14 cellular contexts compared by ENCODE assay signal in the genomic region with DNA sequence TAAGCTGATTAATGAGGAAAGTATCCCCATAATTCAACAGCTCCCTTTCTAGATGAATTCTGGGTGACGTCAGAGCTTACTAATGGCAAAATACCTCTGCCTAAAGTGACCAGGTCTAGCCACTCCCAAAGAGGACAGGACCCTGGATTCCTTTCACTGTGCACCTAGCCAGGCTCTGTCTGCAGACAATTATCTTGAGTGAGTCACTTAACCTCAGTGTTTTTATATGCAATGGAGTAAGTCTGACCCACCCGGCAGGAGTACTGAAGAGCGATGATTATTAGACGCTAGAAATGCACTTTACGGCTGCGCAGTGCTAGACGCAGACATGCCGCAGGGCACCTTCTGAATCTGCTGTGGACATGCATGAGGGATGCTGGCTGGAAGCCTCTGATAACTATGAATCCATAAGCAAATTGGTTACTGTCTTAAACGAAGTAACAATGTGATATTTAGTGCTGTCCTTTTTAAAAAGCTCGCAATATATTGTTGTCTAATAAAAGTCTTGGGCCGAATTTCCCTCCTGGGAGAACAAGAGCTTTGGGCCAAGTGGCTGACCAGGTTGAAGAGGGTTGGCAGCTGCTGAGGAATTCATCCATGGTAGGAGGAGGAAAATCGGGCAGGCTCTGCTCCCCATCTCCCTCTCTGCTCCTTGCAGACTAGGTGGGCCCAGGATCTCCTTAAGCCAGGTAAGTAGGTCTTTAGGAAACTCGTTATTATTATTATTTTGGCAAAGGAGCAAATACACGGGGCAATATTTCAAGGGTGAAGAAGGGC. TPM values are rescaled to one million over a fixed set of nuclear protein-coding genes. Genes with fewer than 3 reads are reported as not detected.
A peak's percentile ranks its signal among the peaks of the same experiment; 100 is the strongest.
DNase-seq lines count a peak whose midpoint lies in the region; ATAC-seq and TF ChIP-seq lines count a peak whose summit lies in the region.
"Had no signal": no experiment of that assay in that cellular context is flagged by ENCODE, and none has a peak within 500 bp of the region (broad histone marks: within the 10 kb centered on the region; RNA-seq: fewer than 3 reads in every experiment).

No MANE protein-coding gene starts in this region.

- H3K27me3 Mint-ChIP-seq in endodermal cell (ENCODE audit: insufficient read depth) (peaks cover 45% of the 10 kb centered on the region), glutamatergic neuron (ENCODE audit: unreplicated experiment) (peaks cover 2% of the 10 kb centered on the region)

- no peaks in the 10 kb centered on the region for H4K20me1 ChIP-seq in PC-3 (ENCODE audit: low read length)

- H3K36me3 ChIP-seq in PC-3 (ENCODE audit: low read depth, low read length) (no peaks in the 10 kb centered on the region), endodermal cell (ENCODE audit: control insufficient read depth, insufficient read depth, low read length) (no peaks in the 10 kb centered on the region)
- H3K36me3 ChIP-seq: thoracic aorta had no signal

- H3K9me2 ChIP-seq in PC-3 (replicated peaks; ENCODE audit: low read length), result no peaks in the 10 kb centered on the region

- H3K36me3 Mint-ChIP-seq in endodermal cell (ENCODE audit: low read depth) (no peaks in the 10 kb centered on the region), glutamatergic neuron (ENCODE audit: unreplicated experiment) (peaks cover 20% of the 10 kb centered on the region)

- H3K4me1 Mint-ChIP-seq in endodermal cell (peaks cover 4% of the 10 kb centered on the region), glutamatergic neuron (ENCODE audit: low read depth, unreplicated experiment) (peaks cover 2% of the 10 kb centered on the region)

- H3K9ac ChIP-seq in PC-3 (ENCODE audit: low read length), result no peak overlapping the region
- H3K9ac ChIP-seq in endodermal cell (ENCODE audit: extremely low read depth, low read length, poor library complexity, severe bottlenecking), result no peak overlapping the region
- H3K9ac ChIP-seq: parathyroid adenoma had no signal

- H3K4me2 ChIP-seq in PC-3 (ENCODE audit: low read length), result peak overlapping the region; percentile 67

- no peak overlapping the region for H2AFZ ChIP-seq in PC-3 (ENCODE audit: low read length)
- H2AFZ ChIP-seq: parathyroid adenoma had no signal

- H3K4me1 ChIP-seq in PC-3 (ENCODE audit: insufficient read depth, low read length) (peaks cover 48% of the 10 kb centered on the region), endodermal cell (ENCODE audit: control insufficient read depth, insufficient read depth, low read length) (peaks cover 2% of the 10 kb centered on the region)

- H3K9me3 Mint-ChIP-seq in endodermal cell (peaks cover 25% of the 10 kb centered on the region), glutamatergic neuron (ENCODE audit: unreplicated experiment) (peaks cover 8% of the 10 kb centered on the region)

- H3K27ac Mint-ChIP-seq in endodermal cell (no peak overlapping the region), glutamatergic neuron (ENCODE audit: unreplicated experiment) (no peak overlapping the region)

- in situ Hi-C loops in G401 (cut with HindIII; ENCODE audit: low sequenced_read_pairs), result no loop called here

- POLR2A ChIA-PET in PC-3 (lab: Charles Lee; ENCODE audit: unreplicated experiment), result interaction anchor here (0.6 kb wide), 1 partner anchor 58 kb away, joined by 4 read pairs; no protein-coding TSS in a partner anchor

- CTCF ChIA-PET in PC-3 (lab: Charles Lee), result interaction anchor here (0.7 kb wide), 1 partner anchor 67 kb away, joined by 4 read pairs; no protein-coding TSS in a partner anchor

- 93% methylated on average over 14 of the region's 14 CpGs for WGBS in endodermal cell (ENCODE audit: insufficient coverage in 1 of 2, insufficient read length in 1 of 2), 2 experiments

- peaks cover 26% of the 10 kb centered on the region for H3K79me2 ChIP-seq in PC-3 (ENCODE audit: low read length)
- H3K79me2 ChIP-seq: parathyroid adenoma had no signal

- intact Hi-C loops in PC-3 (cut with micrococcal nuclease), result no loop called here

- H3K27ac ChIP-seq in PC-3 (ENCODE audit: low read length) (peak overlapping the region; percentile 73), endodermal cell (ENCODE audit: low read depth, low read length) (no peak overlapping the region)
- H3K27ac ChIP-seq: parathyroid adenoma, thoracic aorta had no signal

- H3F3A ChIP-seq in PC-3 (ENCODE audit: low read length, unreplicated experiment), result no peaks in the 10 kb centered on the region

- H3K27me3 ChIP-seq in PC-3 (ENCODE audit: low read length) (no peaks in the 10 kb centered on the region), endodermal cell (ENCODE audit: control insufficient read depth, insufficient read depth, low read length, poor library complexity, severe bottlenecking) (peaks cover 6% of the 10 kb centered on the region)

- no peak for TF ChIP-seq CTCF in PC-3 (conservative IDR thresholded peaks at IDR 0.05; ENCODE audit: low read depth, low read length)
- TF ChIP-seq CTCF in endodermal cell (conservative IDR thresholded peaks at IDR 0.05), result no peak
- no peak for TF ChIP-seq CTCF in retinal pigment epithelial cell (conservative IDR thresholded peaks at IDR 0.05; ENCODE audit: low read depth, low read length)
- TF ChIP-seq CTCF in glutamatergic neuron (IDR thresholded peaks at IDR 0.05; ENCODE audit: partially characterized antibody, unreplicated experiment), result no peak

- ATAC-seq in PC-3 (peak; percentile 64), HG03439 (IDR thresholded peaks at IDR 0.05; ENCODE audit: unreplicated experiment) (no peak), GM21447 (IDR thresholded peaks at IDR 0.05; ENCODE audit: unreplicated experiment) (no peak)
- ATAC-seq: activated CD4-positive, CD25-positive, alpha-beta regulatory T cell treated with anti-CD3 and anti-CD28 coated beads, Interleukin-2, amount 50 U/mL, for 24 hours had no signal

- no peak overlapping the region for H3K4me3 Mint-ChIP-seq in endodermal cell
- H3K4me3 Mint-ChIP-seq in glutamatergic neuron (ENCODE audit: unreplicated experiment), result no peak overlapping the region

- H3K9me3 ChIP-seq in PC-3 (ENCODE audit: low read length) (no peaks in the 10 kb centered on the region), endodermal cell (ENCODE audit: control insufficient read depth, low read length) (peaks cover 21% of the 10 kb centered on the region)

- H3K4me3 ChIP-seq in PC-3 (ENCODE audit: low read length) (no peak overlapping the region; the same call in 1 of the 2 replicates), endodermal cell (ENCODE audit: low read length) (no peak overlapping the region), retinal pigment epithelial cell (ENCODE audit: low read length) (no peak overlapping the region)
- H3K4me3 ChIP-seq: thoracic aorta had no signal

- DNase-seq in G401 (ENCODE audit: low spot score) (peak; percentile 20), PC-3 (peak; percentile 96), endodermal cell (peak; percentile 27), retinal pigment epithelial cell (ENCODE audit: low read depth) (peak; percentile 83), dermis blood vessel endothelial cell (no peak), glutamatergic neuron (no peak)
- DNase-seq: activated naive CD4-positive, alpha-beta T cell; DMS153; NCI-H2081 had no signal

- no TSS peak for BruUV-seq in PC-3 (replicated peaks; lab: Mats Ljungman, UMichigan)

RNA-seq across cellular contexts. Expression of gene INPP5A, which starts 4.6 kb away (rescaled TPM):
- 22.8 and 44.3 TPM in 2 replicates for total RNA-seq in G401 (2014; rRNA removed; shearing (Covaris generic))
- total RNA-seq in PC-3 (2014; rRNA removed) (22.6 and 27.8 TPM in 2 replicates), endodermal cell (10 to 100 TPM; 20.7 to 26.7 TPM), dermis blood vessel endothelial cell (24.1 and 32.8 TPM in 2 replicates), glutamatergic neuron (ENCODE audit: unreplicated experiment) (36.3 TPM)
- 21.7 TPM for polyA plus RNA-seq in endodermal cell (2013, experiment 1 of 2)
- polyA plus RNA-seq in endodermal cell (2013, experiment 2 of 2), result 20.9 TPM

Comparison
In these comparisons a context has a peak if more than half of its experiments do, and no peak if none do; other contexts are left out.
1. DNase-seq: peak in G401 (single experiment), PC-3 (single experiment), endodermal cell (single experiment) and retinal pigment epithelial cell (single experiment); none in dermis blood vessel endothelial cell (single experiment) and glutamatergic neuron (single experiment).